Comparison of ENCODE assay signal across 9 cellular contexts in genomic region chr9:12775373-12775962, GRCh38. TPM values are rescaled to one million over a fixed set of nuclear protein-coding genes. Genes with fewer than 3 reads are reported as not detected.
A peak's percentile ranks its signal among the peaks of the same experiment; 100 is the strongest.
DNase-seq lines count a peak whose midpoint lies in the region; ATAC-seq and TF ChIP-seq lines count a peak whose summit lies in the region.
"Had no signal": no experiment of that assay in that cellular context is flagged by ENCODE, and none has a peak within 500 bp of the region (broad histone marks: within the 10 kb centered on the region; RNA-seq: fewer than 3 reads in every experiment).

No MANE protein-coding gene starts in this region.

- H3K4me1 ChIP-seq in right atrium auricular region, result no peaks in the 10 kb centered on the region

- no peaks in the 10 kb centered on the region for H3K36me3 ChIP-seq in right atrium auricular region

- H3K27ac ChIP-seq in VCaP (peak overlapping the region; percentile 80), right atrium auricular region (peak overlapping the region; percentile 84 to 90)

- H3K27me3 ChIP-seq in right atrium auricular region, result no peaks in the 10 kb centered on the region

- H3K9me3 ChIP-seq in right atrium auricular region, result no peaks in the 10 kb centered on the region

- peak overlapping the region; percentile 75 to 79 for H3K4me3 ChIP-seq in right atrium auricular region

- TF ChIP-seq CTCF in VCaP (conservative IDR thresholded peaks at IDR 0.05) (no peak), right atrium auricular region (IDR thresholded peaks at IDR 0.05) (no peak)

- ATAC-seq in HG02610 (IDR thresholded peaks at IDR 0.05; ENCODE audit: unreplicated experiment), result peak; percentile 11

- DNase-seq in COR-L47 (lab: John Stamatoyannopoulos, UW) (peak; percentile 57), right atrium auricular region (ENCODE audit: low spot score) (no peak), retina (peak; percentile 91), HPDE6-E6E7 (ENCODE audit: extremely low spot score) (no peak), NCI-H2171 treated with DMSO at 0.1 percent for 48 hours (lab: John Stamatoyannopoulos, UW) (no peak), NCI-H1048 (lab: John Stamatoyannopoulos, UW) (no peak)
- DNase-seq: naive B cell had no signal

RNA-seq across cellular contexts. Expression of gene LURAP1L, which starts 0.6 kb away (rescaled TPM):
- 1 to 10 TPM; 2.7 to 2.8 TPM for total RNA-seq in right atrium auricular region

Comparison
In these comparisons a context has a peak if more than half of its experiments do, and no peak if none do; other contexts are left out.
1. DNase-seq: peak in COR-L47 (single experiment) and retina (single experiment); none in right atrium auricular region (single experiment), HPDE6-E6E7 (single experiment), NCI-H2171 treated with DMSO at 0.1 percent for 48 hours (single experiment) and NCI-H1048 (single experiment).